In the genomic region with DNA sequence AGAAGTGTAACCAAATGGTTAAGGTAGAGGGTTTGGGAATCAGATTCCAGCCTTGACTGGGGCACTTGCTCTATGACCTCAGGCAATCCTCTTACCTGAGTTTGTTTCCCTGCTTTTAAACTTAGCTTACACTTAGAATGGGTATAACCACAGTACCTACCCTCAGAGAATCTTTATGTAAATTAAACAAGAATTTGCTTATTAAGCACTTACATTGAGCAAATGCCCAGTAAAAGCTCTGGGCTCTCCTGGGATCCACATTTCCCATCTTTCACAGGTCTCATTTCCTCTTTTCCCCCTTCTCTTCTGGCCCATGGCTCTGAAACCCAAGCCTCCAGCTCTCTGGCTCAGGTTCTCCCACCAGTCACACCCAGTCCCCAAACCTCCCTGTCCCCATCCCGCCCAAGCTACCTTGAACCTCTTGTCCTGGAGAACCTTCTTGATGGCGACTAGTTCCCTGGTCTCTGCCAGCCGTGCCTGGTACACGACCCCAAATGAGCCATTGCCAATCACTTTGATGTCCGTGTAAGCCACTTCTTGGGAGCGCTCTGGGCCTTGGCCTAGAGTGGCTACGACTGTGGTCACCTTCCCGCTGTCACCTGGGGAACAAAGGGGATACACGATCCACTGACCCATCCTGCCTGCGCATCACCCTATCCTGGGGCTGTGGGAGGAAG, we compare ENCODE assay signal across 2 cellular contexts.
TF ChIP-seq lines count a peak whose summit lies in the region.

No MANE protein-coding gene starts in this region.

TF ChIP-seq in IMR-90, 13 proteins besides CTCF, POLR2A, EP300 and RAD21:
- TF ChIP-seq FOS (IDR thresholded peaks at IDR 0.05; ENCODE audit: low read depth, low read length): no peak
- peak; percentile 39 for TF ChIP-seq MAFK (IDR thresholded peaks at IDR 0.05; ENCODE audit: low read depth, low read length)

TF ChIP-seq in K562, 482 proteins besides CTCF, POLR2A, EP300 and RAD21:
- TF ChIP-seq RBFOX2 (IDR thresholded peaks at IDR 0.05; ENCODE audit: low read depth, low read length) (0 out of 2 replicates have a peak, but pooled peaks have one; percentile 22), BCL6 (CRISPR knock-in tag; IDR thresholded peaks at IDR 0.05) (no peak), IRF1 (CRISPR knock-in tag; IDR thresholded peaks at IDR 0.05; ENCODE audit: borderline replicate concordance) (no peak), MAFG (tag; conservative IDR thresholded peaks at IDR 0.05) (peak; percentile 33; the same call in 1 of the 2 replicates), ZNF764 (CRISPR knock-in tag; IDR thresholded peaks at IDR 0.05; ENCODE audit: low read depth) (no peak), ZNF316 (IDR thresholded peaks at IDR 0.05) (peak; percentile 62), MEF2D (tag; conservative IDR thresholded peaks at IDR 0.05; ENCODE audit: low read depth) (no peak), SIN3B (IDR thresholded peaks at IDR 0.05; ENCODE audit: low read depth) (no peak), C11orf30 (IDR thresholded peaks at IDR 0.05; ENCODE audit: low read depth) (peak; percentile 52; the same call in 1 of the 2 replicates)
- TF ChIP-seq, protein P1, sequence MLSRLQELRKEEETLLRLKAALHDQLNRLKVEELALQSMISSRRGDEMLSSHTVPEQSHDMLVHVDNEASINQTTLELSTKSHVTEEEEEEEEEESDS (CRISPR knock-in tag; IDR thresholded peaks at IDR 0.05): no peak
TF ChIP-seq in K562: peak in this region for 4.
